Comparison of ENCODE assay signal across 8 cellular contexts in the genomic region with DNA sequence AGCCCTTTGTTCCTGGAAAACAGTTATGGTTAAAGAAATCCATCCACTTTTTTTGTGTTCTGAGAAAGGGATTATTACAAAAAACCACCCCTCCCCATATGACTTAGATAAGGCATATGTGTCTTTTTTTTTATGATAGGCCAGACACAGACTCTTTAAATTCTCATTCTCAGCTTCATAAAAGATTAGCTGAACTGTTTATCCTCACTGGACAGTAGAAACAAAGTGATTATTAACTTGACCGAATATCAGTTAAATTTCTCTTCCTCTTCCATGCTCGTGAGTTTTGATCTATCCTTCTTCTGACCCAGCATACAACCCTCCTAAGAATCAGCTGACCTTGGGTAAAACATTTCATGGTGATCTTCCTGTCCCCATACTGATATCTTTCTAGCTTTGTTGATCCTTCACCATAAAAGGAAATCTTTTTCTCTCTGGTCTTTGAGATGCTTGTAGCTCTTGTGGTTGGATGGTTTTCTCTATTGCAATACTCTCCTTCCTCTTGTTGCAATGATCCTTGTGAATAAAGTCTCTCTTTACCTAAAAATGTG. TPM values are rescaled to one million over a fixed set of nuclear protein-coding genes. Genes with fewer than 3 reads are reported as not detected.
DNase-seq lines count a peak whose midpoint lies in the region; ATAC-seq and TF ChIP-seq lines count a peak whose summit lies in the region.

No MANE protein-coding gene starts in this region.

- no peaks in the 10 kb centered on the region for H3K9me3 Mint-ChIP-seq in naive thymus-derived CD4-positive, alpha-beta T cell
- no peaks in the 10 kb centered on the region for H3K9me3 Mint-ChIP-seq in activated CD4-positive, alpha-beta memory T cell treated with anti-CD3 and anti-CD28 coated beads, Interleukin-2, amount 10 ng/mL, durations not matched to agents 7 days and 5 days

- H3K36me3 Mint-ChIP-seq in naive thymus-derived CD4-positive, alpha-beta T cell: peaks cover 4 to 24% (median 21%) of the 10 kb centered on the region in 5 donors
- H3K36me3 Mint-ChIP-seq in activated CD4-positive, alpha-beta memory T cell treated with anti-CD3 and anti-CD28 coated beads, Interleukin-2, amount 10 ng/mL, durations not matched to agents 7 days and 5 days (ENCODE audit: low read depth): peaks cover 21% of the 10 kb centered on the region

- intact Hi-C loops in naive thymus-derived CD4-positive, alpha-beta T cell (cut with micrococcal nuclease): loop anchor here (1.0 to 10.0 kb wide), 17 partner anchors 7 to 1061 kb away; a partner anchor contains a TSS

- peaks cover 26 to 54% (median 29%) of the 10 kb centered on the region in 7 donors for H3K4me1 Mint-ChIP-seq in naive thymus-derived CD4-positive, alpha-beta T cell
- H3K4me1 Mint-ChIP-seq in activated CD4-positive, alpha-beta memory T cell treated with anti-CD3 and anti-CD28 coated beads, Interleukin-2, amount 10 ng/mL, durations not matched to agents 7 days and 5 days: peaks cover 30% of the 10 kb centered on the region

- H3K36me3 ChIP-seq in KOPT-K1 (ENCODE audit: insufficient read depth, low read length): no peaks in the 10 kb centered on the region
- H3K36me3 ChIP-seq in naive thymus-derived CD4-positive, alpha-beta T cell (ENCODE audit: control insufficient read depth in 2 of 3, insufficient read depth in 3 of 3, low read length in 3 of 3): no peaks in the 10 kb centered on the region

- no peak overlapping the region for H3K4me3 Mint-ChIP-seq in naive thymus-derived CD4-positive, alpha-beta T cell
- H3K4me3 Mint-ChIP-seq in activated CD4-positive, alpha-beta memory T cell treated with anti-CD3 and anti-CD28 coated beads, Interleukin-2, amount 10 ng/mL, durations not matched to agents 7 days and 5 days: no peak overlapping the region

- H3K27me3 Mint-ChIP-seq in naive thymus-derived CD4-positive, alpha-beta T cell: no peaks in the 10 kb centered on the region
- no peaks in the 10 kb centered on the region for H3K27me3 Mint-ChIP-seq in activated CD4-positive, alpha-beta memory T cell treated with anti-CD3 and anti-CD28 coated beads, Interleukin-2, amount 10 ng/mL, durations not matched to agents 7 days and 5 days

- CTCF ChIA-PET in naive thymus-derived CD4-positive, alpha-beta T cell (lab: Charles Lee): interaction anchor here (0.6 to 17.2 kb wide), 8 partner anchors 4 to 367 kb away, joined by 3 to 425 read pairs (median 6); a partner anchor contains a TSS
- CTCF ChIA-PET in activated CD4-positive, alpha-beta memory T cell treated with anti-CD3 and anti-CD28 coated beads, Interleukin-2, amount 10 ng/mL, durations not matched to agents 7 days and 5 days (lab: Charles Lee): interaction anchor here (0.6 to 13.0 kb wide), 19 partner anchors 8 to 366 kb away, joined by 3 to 244 read pairs (median 5); a partner anchor contains a TSS

- peak overlapping the region; percentile 80 for H3K4me3 ChIP-seq in naive thymus-derived CD4-positive, alpha-beta T cell (ENCODE audit: low read length)

- TF ChIP-seq POLR2A in GM15510 (IDR thresholded peaks at IDR 0.05; ENCODE audit: borderline replicate concordance, extremely low read depth, insufficient read length): peak; percentile 27

- peak; percentile 68 for ATAC-seq in GM21526 (IDR thresholded peaks at IDR 0.05; ENCODE audit: low FRiP score, unreplicated experiment)
- ATAC-seq in naive thymus-derived CD4-positive, alpha-beta T cell: peak; percentile 61

- POLR2A ChIA-PET in naive thymus-derived CD4-positive, alpha-beta T cell (lab: Charles Lee): interaction anchor here (0.6 to 3.2 kb wide), 14 partner anchors 10 to 343 kb away, joined by 3 to 47 read pairs (median 5); a partner anchor contains a TSS
- POLR2A ChIA-PET in activated CD4-positive, alpha-beta memory T cell treated with anti-CD3 and anti-CD28 coated beads, Interleukin-2, amount 10 ng/mL, durations not matched to agents 7 days and 5 days (lab: Charles Lee): interaction anchor here (0.5 to 3.0 kb wide), 15 partner anchors 10 to 1056 kb away, joined by 3 to 33 read pairs (median 4); a partner anchor contains a TSS

- peak overlapping the region; percentile 81 for H3K27ac ChIP-seq in KOPT-K1 (ENCODE audit: low read depth, low read length, poor library complexity, severe bottlenecking)
- peak overlapping the region; percentile 85 for H3K27ac ChIP-seq in naive thymus-derived CD4-positive, alpha-beta T cell (ENCODE audit: low read depth, low read length)

- no peaks in the 10 kb centered on the region for H3K27me3 ChIP-seq in naive thymus-derived CD4-positive, alpha-beta T cell (ENCODE audit: control insufficient read depth in 2 of 2, insufficient read depth in 2 of 2, low read length in 2 of 2)

- DNase-seq in naive thymus-derived CD4-positive, alpha-beta T cell: peak in 1 of 9 donors; percentile 28
- DNase-seq in COR-L47 (lab: John Stamatoyannopoulos, UW): no peak
- no peak for DNase-seq in activated CD4-positive, alpha-beta memory T cell treated with anti-CD3 and anti-CD28 coated beads, Interleukin-2, amount 10 ng/mL, durations not matched to agents 7 days and 5 days
- DNase-seq in NCI-H1048 (lab: John Stamatoyannopoulos, UW): no peak
- no peak for DNase-seq in RPMI8226

- no peaks in the 10 kb centered on the region for H3K9me3 ChIP-seq in KOPT-K1 (ENCODE audit: insufficient read depth, low read length, poor library complexity, severe bottlenecking)
- no peaks in the 10 kb centered on the region for H3K9me3 ChIP-seq in naive thymus-derived CD4-positive, alpha-beta T cell (ENCODE audit: control insufficient read depth in 2 of 3, low read length in 3 of 3)

- H3K4me1 ChIP-seq in naive thymus-derived CD4-positive, alpha-beta T cell (ENCODE audit: control insufficient read depth in 2 of 2, insufficient read depth in 2 of 2, low read length in 2 of 2): peaks cover 23 to 40% of the 10 kb centered on the region in 2 donors

- H3K27ac Mint-ChIP-seq in naive thymus-derived CD4-positive, alpha-beta T cell: no peak overlapping the region
- no peak overlapping the region for H3K27ac Mint-ChIP-seq in activated CD4-positive, alpha-beta memory T cell treated with anti-CD3 and anti-CD28 coated beads, Interleukin-2, amount 10 ng/mL, durations not matched to agents 7 days and 5 days

RNA-seq across cellular contexts. Expression of a gene that starts 26.2 kb away (rescaled TPM):
- under 1 TPM in 1 of 5 experiments, not detected in 4; 0.15 TPM for total RNA-seq in naive thymus-derived CD4-positive, alpha-beta T cell
- polyA plus RNA-seq in naive thymus-derived CD4-positive, alpha-beta T cell: not detected
- total RNA-seq in activated CD4-positive, alpha-beta memory T cell treated with anti-CD3 and anti-CD28 coated beads, Interleukin-2, amount 10 ng/mL, durations not matched to agents 7 days and 5 days: not detected

RNA-seq across cellular contexts. Expression of a gene that starts 37.3 kb away (rescaled TPM):
- total RNA-seq in naive thymus-derived CD4-positive, alpha-beta T cell: not detected
- not detected for polyA plus RNA-seq in naive thymus-derived CD4-positive, alpha-beta T cell
- not detected for total RNA-seq in activated CD4-positive, alpha-beta memory T cell treated with anti-CD3 and anti-CD28 coated beads, Interleukin-2, amount 10 ng/mL, durations not matched to agents 7 days and 5 days

RNA-seq across cellular contexts. Expression of a gene that starts 53.9 kb away (rescaled TPM):
- under 1 TPM in 1 of 5 experiments, not detected in 4; 0.34 TPM for total RNA-seq in naive thymus-derived CD4-positive, alpha-beta T cell
- polyA plus RNA-seq in naive thymus-derived CD4-positive, alpha-beta T cell: not detected
- not detected for total RNA-seq in activated CD4-positive, alpha-beta memory T cell treated with anti-CD3 and anti-CD28 coated beads, Interleukin-2, amount 10 ng/mL, durations not matched to agents 7 days and 5 days
